25 cellular contexts compared by ENCODE assay signal in genomic region chr16:85323961-85324253, GRCh38.
A peak's percentile ranks its signal among the peaks of the same experiment; 100 is the strongest.
DNase-seq lines count a peak whose midpoint lies in the region; FAIRE-seq and TF ChIP-seq lines count a peak whose summit lies in the region.
"Had no signal": no experiment of that assay in that cellular context is flagged by ENCODE, and none has a peak within 500 bp of the region (broad histone marks: within the 10 kb centered on the region; RNA-seq: fewer than 3 reads in every experiment).

No MANE protein-coding gene starts in this region.

- H3K27me3 ChIP-seq in BLaER1 (no peaks in the 10 kb centered on the region), bronchial epithelial cell (ENCODE audit: control insufficient read depth, insufficient read depth, low read length) (no peaks in the 10 kb centered on the region), testis (no peaks in the 10 kb centered on the region)
- H3K27me3 ChIP-seq: BE2C had no signal

- peak; percentile 79 for FAIRE-seq in bronchial epithelial cell (lab: Jason Lieb, UNC)
- FAIRE-seq: D721Med, GM18507 had no signal

- H3K9ac ChIP-seq in BLaER1: no peak overlapping the region

- peak overlapping the region; percentile 60 for H3K27ac ChIP-seq in BLaER1
- peak overlapping the region; percentile 78; the same call in 1 of the 2 replicates for H3K27ac ChIP-seq in VCaP
- H3K27ac ChIP-seq in testis: peak overlapping the region; percentile 66 to 90
- H3K27ac ChIP-seq: PC-9, RWPE1, SK-N-MC had no signal

- H3K36me3 ChIP-seq in BLaER1 (no peaks in the 10 kb centered on the region), bronchial epithelial cell (ENCODE audit: control insufficient read depth, insufficient read depth, low read length) (no peaks in the 10 kb centered on the region), testis (ENCODE audit: low read depth, missing control alignments) (no peaks in the 10 kb centered on the region)
- H3K36me3 ChIP-seq: BE2C had no signal

- intact Hi-C loops in testis (cut with DNase I; ENCODE audit: low total_unique reads): no loop called here

- TF ChIP-seq CTCF in VCaP (conservative IDR thresholded peaks at IDR 0.05): no peak
- no peak for TF ChIP-seq CTCF in bronchial epithelial cell (IDR thresholded peaks at IDR 0.05; ENCODE audit: insufficient read depth, low read length, severe bottlenecking)
- no peak for TF ChIP-seq CTCF in testis (IDR thresholded peaks at IDR 0.05)

- peaks cover 80% of the 10 kb centered on the region for H3K4me1 ChIP-seq in BLaER1
- H3K4me1 ChIP-seq in testis: peaks cover 39% of the 10 kb centered on the region

- no peaks in the 10 kb centered on the region for H4K20me1 ChIP-seq in BLaER1

- H3K9me3 ChIP-seq in BLaER1 (peaks cover 4% of the 10 kb centered on the region; the same call in 1 of the 2 replicates), testis (no peaks in the 10 kb centered on the region)
- H3K9me3 ChIP-seq: BE2C had no signal

- DNase-seq in bronchial epithelial cell (ENCODE audit: low read depth): no peak
- DNase-seq in testis: no peak
- DNase-seq in anterior cingulate cortex (lab: John Stamatoyannopoulos, UW): no peak
- no peak for DNase-seq in activated naive CD4-positive, alpha-beta T cell treated with anti-CD3 and anti-CD28 coated beads, Interleukin-2, amount 50 U/mL, for 16 hours
- no peak for DNase-seq in stimulated activated CD4-positive, alpha-beta T cell treated with anti-CD3 and anti-CD28 coated beads, Interleukin-2, amount 100 ng/mL, for 48 hours
- DNase-seq: 8988T; ACHN; BE2C; CD4-positive, alpha-beta T cell; H7; KBM-7; NCI-H1105 treated with DMSO at 0.1 percent for 48 hours; NCI-H146; NCI-H1930; NCI-H446 treated with DMSO at 0.1 percent for 48 hours; NCI-H526; NCI-H82; PC-9; SHP77 treated with DMSO at 0.1 percent for 48 hours had no signal

- 86 to 93% methylated on average over 10 of the region's 10 CpGs for WGBS in testis, 2 donors

- peak overlapping the region; percentile 90; the same call in 1 of the 2 replicates for H3K4me2 ChIP-seq in BLaER1
- H3K4me2 ChIP-seq: PC-9 had no signal

- H3K4me3 ChIP-seq in BLaER1 (no peak overlapping the region), bronchial epithelial cell (ENCODE audit: low read depth, low read length) (no peak overlapping the region), testis (no peak overlapping the region)
- H3K4me3 ChIP-seq: PC-9, SK-N-MC had no signal

- TF ChIP-seq POLR2A in testis (IDR thresholded peaks at IDR 0.05): no peak
